ENCODE assay signal across 20 cellular contexts in genomic region chr20:828987-829386, GRCh38. TPM values are rescaled to one million over a fixed set of nuclear protein-coding genes. Genes with fewer than 3 reads are reported as not detected.
DNase-seq lines count a peak whose midpoint lies in the region; ATAC-seq, FAIRE-seq and TF ChIP-seq lines count a peak whose summit lies in the region.
"Had no signal": no experiment of that assay in that cellular context is flagged by ENCODE, and none has a peak within 500 bp of the region (broad histone marks: within the 10 kb centered on the region; RNA-seq: fewer than 3 reads in every experiment).

No MANE protein-coding gene starts in this region.

- BruUV-seq in K562 (replicated peaks; lab: Mats Ljungman, UMichigan): no TSS peak

- peak overlapping the region; percentile 53 for H3K4me2 ChIP-seq in MM.1S (ENCODE audit: low read depth, low read length)
- H3K4me2 ChIP-seq in K562 (ENCODE audit: insufficient read depth, low read length): peak overlapping the region; percentile 71

- peak; percentile 93 for FAIRE-seq in K562 (lab: Jason Lieb, UNC)
- FAIRE-seq: GM12891, islet of Langerhans had no signal

- H3K27ac ChIP-seq in MM.1S (ENCODE audit: low read length) (peak overlapping the region; percentile 79), K562 (ENCODE audit: extremely low read depth, low read depth, low read length) (peak overlapping the region; percentile 79), coronary artery (no peak overlapping the region)

- no peak for TF ChIP-seq POLR2A in K562 (conservative IDR thresholded peaks at IDR 0.05)

- intact Hi-C loops in K562 (cut with micrococcal nuclease): no loop called here

- ATAC-seq in K562 (peak; percentile 67), HG02798 (IDR thresholded peaks at IDR 0.05; ENCODE audit: poor library complexity, unreplicated experiment) (no peak)
- ATAC-seq: activated T-cell treated with anti-CD3 and anti-CD28 coated beads, Interleukin-2, amount 50 U/mL, for 4 hours; Panc1; stimulated activated naive B cell treated with anti-CD40 and anti-IgM and Interleukin-4, amounts not matched to agents 10 μg/mL and 1 μg/mL and 100 μg/mL, for 72 hours; T-cell had no signal

- H3K36me3 ChIP-seq in MM.1S (replicated peaks; ENCODE audit: insufficient read depth, low read length) (no peaks in the 10 kb centered on the region), K562 (ENCODE audit: control insufficient read depth, insufficient read depth, low read length) (no peaks in the 10 kb centered on the region)

- H3K9me1 ChIP-seq in K562 (ENCODE audit: control insufficient read depth, insufficient read depth, low read length): no peaks in the 10 kb centered on the region

- H3K9me3 ChIP-seq in MM.1S (replicated peaks; ENCODE audit: insufficient read depth, low read length): no peaks in the 10 kb centered on the region
- H3K9me3 ChIP-seq in K562 (replicated peaks; ENCODE audit: control insufficient read depth, insufficient read depth, low read depth, low read length): peaks cover 9% of the 10 kb centered on the region

- DNase-seq in GM10266 (ENCODE audit: extremely low spot score) (peak; percentile 8), MM.1S (peak; percentile 82), K562 (ENCODE audit: extremely low read depth in 1 of 4, low spot score in 3 of 4) (peak; percentile 70 to 89 (median 80)), NCI-H526 treated with DMSO at 0.1 percent for 48 hours (lab: John Stamatoyannopoulos, UW) (no peak), coronary artery (ENCODE audit: low spot score) (no peak)
- peak; percentile 22 for DNase-seq in stimulated activated CD8-positive, alpha-beta memory T cell treated with anti-CD3 and anti-CD28 coated beads, Interleukin-4, amount 100 ng/mL, for 48 hours
- DNase-seq: activated CD4-positive, CD25-positive, alpha-beta regulatory T cell treated with anti-CD3 and anti-CD28 coated beads, Interleukin-2, amount 50 U/mL, for 72 hours; activated T-cell treated with anti-CD3 and anti-CD28 coated beads, Interleukin-2, amount 50 U/mL, for 4 hours; amniotic stem cell; glutamatergic neuron; HCEC 1CT; KG1; NCI-H1694 treated with DMSO at 0.1 percent for 48 hours; NCI-H510A treated with DMSO at 0.1 percent for 48 hours; stimulated activated naive B cell treated with anti-CD40 and anti-IgM and Interleukin-4, amounts not matched to agents 10 μg/mL and 1 μg/mL and 100 μg/mL, for 72 hours had no signal

- no peak overlapping the region for H3K4me3 ChIP-seq in MM.1S (ENCODE audit: low read length)
- H3K4me3 ChIP-seq in K562: no peak overlapping the region; the same call in 1 of the 2 replicates
- no peak overlapping the region for H3K4me3 ChIP-seq in coronary artery

- peak overlapping the region; percentile 14; the same call in 1 of the 2 replicates for H3K9ac ChIP-seq in MM.1S (ENCODE audit: low read length)
- H3K9ac ChIP-seq in K562 (ENCODE audit: insufficient read depth in 1 of 2, low read depth in 2 of 2, low read length in 2 of 2): peak overlapping the region; percentile 42 to 48; a peak in 2 of 4 replicates

- no peaks in the 10 kb centered on the region for H3K9me2 ChIP-seq in MM.1S (replicated peaks; ENCODE audit: insufficient read depth, low read length)

- H3K4me1 ChIP-seq in MM.1S (ENCODE audit: low read length): peaks cover 12% of the 10 kb centered on the region
- H3K4me1 ChIP-seq in K562 (replicated peaks in 1 of 2; ENCODE audit: control insufficient read depth in 2 of 2, insufficient read depth in 2 of 2, low read length in 2 of 2): peaks cover 19 to 34% of the 10 kb centered on the region in 2 experiments

- CTCF ChIA-PET in K562 (lab: Yijun Ruan, JAX; ENCODE audit: low intra/inter-chr PET ratio): no interaction called here

- H3F3A ChIP-seq in MM.1S (ENCODE audit: insufficient read depth, low read length): peaks cover 14% of the 10 kb centered on the region

- peak overlapping the region; percentile 59 for H2AFZ ChIP-seq in MM.1S (ENCODE audit: low read length)
- H2AFZ ChIP-seq in K562 (ENCODE audit: low read depth, low read length): peak overlapping the region; percentile 73

- TF ChIP-seq EP300 in K562 (IDR thresholded peaks at IDR 0.05; ENCODE audit: low read length): peak; percentile 96

- H4K20me1 ChIP-seq in MM.1S (ENCODE audit: insufficient read depth, low read length) (no peaks in the 10 kb centered on the region), K562 (replicated peaks; ENCODE audit: control insufficient read depth, insufficient read depth, low read length) (no peaks in the 10 kb centered on the region)

- WGBS in K562 (ENCODE audit: insufficient coverage, low coverage, missing lambda C conversion rate): 0% methylated on average over 6 of the region's 6 CpGs

- in situ Hi-C loops in K562 (cut with MboI): no loop called here

- TF ChIP-seq CTCF in GM10266 (IDR thresholded peaks at IDR 0.05; ENCODE audit: control insufficient read depth, insufficient read depth, low read depth, missing control alignments) (no peak), MM.1S (IDR thresholded peaks at IDR 0.05; ENCODE audit: low read length) (no peak), K562 (IDR thresholded peaks at IDR 0.05 in 2 of 3, conservative IDR thresholded peaks at IDR 0.05 in 1 of 3; ENCODE audit: insufficient read depth in 2 of 3, low read depth in 1 of 3, low read length in 3 of 3) (no peak), coronary artery (IDR thresholded peaks at IDR 0.05) (no peak)

- H3K79me2 ChIP-seq in MM.1S (ENCODE audit: low read length) (peaks cover 4% of the 10 kb centered on the region), K562 (ENCODE audit: control insufficient read depth, insufficient read depth, low read length) (peaks cover 5% of the 10 kb centered on the region)

- H3K27me3 ChIP-seq in MM.1S (replicated peaks; ENCODE audit: insufficient read depth, low read length) (no peaks in the 10 kb centered on the region), K562 (ENCODE audit: control insufficient read depth in 2 of 2, insufficient read depth in 2 of 2, low read length in 2 of 2) (no peaks in the 10 kb centered on the region)

- no peak for TF ChIP-seq RAD21 in K562 (CRISPR knock-in tag; conservative IDR thresholded peaks at IDR 0.05 in 1 of 2, IDR thresholded peaks at IDR 0.05 in 1 of 2)

- POLR2A ChIA-PET in K562 (lab: Yijun Ruan, JAX): no interaction called here

TF ChIP-seq in K562, 482 proteins besides CTCF, POLR2A, EP300 and RAD21 (continues in another document):
- TF ChIP-seq FOXK1 (CRISPR knock-in tag; IDR thresholded peaks at IDR 0.05; ENCODE audit: borderline replicate concordance): 0 out of 2 replicates have a peak, but pooled peaks have one; percentile 34
- no peak for TF ChIP-seq MAFF (IDR thresholded peaks at IDR 0.05; ENCODE audit: low read length)
- no peak for TF ChIP-seq KLF6 (CRISPR knock-in tag; IDR thresholded peaks at IDR 0.05; ENCODE audit: borderline replicate concordance)
- TF ChIP-seq POU5F1 (IDR thresholded peaks at IDR 0.05; ENCODE audit: borderline replicate concordance, low read depth, low read length, partially characterized antibody): no peak
- no peak for TF ChIP-seq GTF3C2 (IDR thresholded peaks at IDR 0.05; ENCODE audit: borderline replicate concordance, extremely low read depth, insufficient read length)
- TF ChIP-seq RNF2 (IDR thresholded peaks at IDR 0.05): peak; percentile 91
- peak; percentile 75 to 92; a peak in 3 of 4 replicates for TF ChIP-seq TBL1XR1 (IDR thresholded peaks at IDR 0.05; ENCODE audit: low read length in 2 of 2)

RNA-seq across cellular contexts. Expression of gene FAM110A, which starts 4.5 kb away (rescaled TPM):
- total RNA-seq in K562 (2011; cell fraction: chromatin; rRNA removed; ENCODE audit: low replicate concordance): 5.9 and 9.9 TPM in 2 replicates
- total RNA-seq in K562 (2011; cell fraction: nucleolus; rRNA removed): 7.8 and 8.4 TPM in 2 replicates
- 4.7 and 6.6 TPM in 2 replicates for total RNA-seq in K562 (2011; cell fraction: nucleoplasm; rRNA removed)
- 7.3 and 8.5 TPM in 2 replicates for total RNA-seq in K562 (2014; rRNA removed)
- total RNA-seq in K562 (2014; rRNA removed; fragmentation: Illumina TruSeq; extraction: Trizol): 2.0 and 2.2 TPM in 2 replicates
- 3.3 and 4.1 TPM in 2 replicates for total RNA-seq in K562 (2015; rRNA removed; fragmentation: Illumina TruSeq; extraction: Trizol)
- total RNA-seq in K562 (2021): 15.5 and 15.7 TPM in 2 replicates
- polyA plus RNA-seq in K562 (2011; rRNA removed): 3.6 and 10.0 TPM in 2 replicates
- polyA plus RNA-seq in K562 (2011; cell fraction: cytosol; rRNA removed): 9.4 and 16.0 TPM in 2 replicates
- 9.5 and 9.7 TPM in 2 replicates for polyA plus RNA-seq in K562 (2011; cell fraction: nucleus; rRNA removed)
- polyA plus RNA-seq in K562 (2012): 7.9 and 9.5 TPM in 2 replicates
- polyA plus RNA-seq in K562 (2014; fragmentation: Illumina TruSeq; extraction: Trizol): 6.0 and 8.2 TPM in 2 replicates
- polyA plus RNA-seq in K562 (2014; fragmentation: Nextera tagmentation; extraction: Ambion mirVana): under 1 TPM; 0.73 to 0.93 TPM
- polyA plus RNA-seq in K562 (2014; rRNA removed): 9.4 and 11.4 TPM in 2 replicates
- polyA minus RNA-seq in K562 (2011; rRNA and poly(A)+ RNA removed): 2.6 and 4.1 TPM in 2 replicates
- polyA minus RNA-seq in K562 (2011; cell fraction: cytosol; rRNA and poly(A)+ RNA removed): 3.7 and 8.8 TPM in 2 replicates
- polyA minus RNA-seq in K562 (2011; cell fraction: nucleus; rRNA and poly(A)+ RNA removed): 2.4 and 4.6 TPM in 2 replicates

Comparison
In these comparisons a context has a peak if more than half of its experiments do, and no peak if none do; other contexts are left out.
1. DNase-seq: peak in GM10266 (single experiment), MM.1S (single experiment), K562 (4 of 4) and stimulated activated CD8-positive, alpha-beta memory T cell treated with anti-CD3 and anti-CD28 coated beads, Interleukin-4, amount 100 ng/mL, for 48 hours (single experiment); none in NCI-H526 treated with DMSO at 0.1 percent for 48 hours (single experiment) and coronary artery (single experiment).
2. H3K27ac ChIP-seq: peak in MM.1S (single experiment) and K562 (single experiment); none in coronary artery (0 of 2).